ENCODE assay signal across 15 cellular contexts in the genomic region with DNA sequence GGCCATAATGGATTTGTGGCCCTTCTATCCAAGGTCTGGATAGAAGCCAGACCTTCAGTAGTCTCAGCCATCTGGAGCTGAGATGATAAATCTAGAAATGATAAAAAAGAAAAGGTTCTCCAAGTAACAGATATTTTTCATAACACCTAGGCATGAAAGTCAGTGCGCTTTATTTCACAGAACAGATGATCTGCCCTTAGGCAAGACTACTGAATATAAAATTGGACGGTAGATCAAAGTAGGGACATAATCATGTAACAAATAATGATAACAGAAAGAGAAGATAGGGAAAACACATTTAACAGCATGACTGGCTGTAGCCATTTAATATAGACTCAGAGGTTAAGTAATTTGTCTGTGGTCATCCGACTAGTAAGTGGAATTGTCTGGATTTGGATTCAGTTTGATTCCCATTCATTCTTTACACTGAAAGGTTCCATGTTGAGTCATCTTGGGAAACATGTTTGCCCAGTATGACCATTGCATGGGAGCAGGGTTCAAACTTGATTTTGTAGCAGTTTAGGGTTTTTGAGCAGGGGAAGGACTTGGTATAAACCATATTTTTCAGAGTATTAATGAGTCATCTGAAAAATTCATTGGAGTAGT. TPM values are rescaled to one million over a fixed set of nuclear protein-coding genes. Genes with fewer than 3 reads are reported as not detected.
DNase-seq lines count a peak whose midpoint lies in the region; ATAC-seq and TF ChIP-seq lines count a peak whose summit lies in the region.
"Had no signal": no experiment of that assay in that cellular context is flagged by ENCODE, and none has a peak within 500 bp of the region (broad histone marks: within the 10 kb centered on the region; RNA-seq: fewer than 3 reads in every experiment).

No MANE protein-coding gene starts in this region.

- H3K27me3 ChIP-seq in mammary epithelial cell (ENCODE audit: insufficient read depth, low read length) (no peaks in the 10 kb centered on the region), breast epithelium (no peaks in the 10 kb centered on the region)

- H3K27ac ChIP-seq in mammary epithelial cell (ENCODE audit: insufficient read depth, low read depth, low read length), result no peak overlapping the region
- no peak overlapping the region for H3K27ac ChIP-seq in breast epithelium
- H3K27ac ChIP-seq in RWPE1, result no peak overlapping the region
- H3K27ac ChIP-seq: KMS-11 had no signal

- DNase-seq in mammary epithelial cell, result peak; percentile 34
- DNase-seq in breast epithelium (ENCODE audit: low spot score in 2 of 2), result no peak
- peak; percentile 26 for DNase-seq in RWPE1 (ENCODE audit: low spot score)
- DNase-seq in fibroblast of mammary gland (ENCODE audit: low read depth), result peak; percentile 22
- DNase-seq in NCI-H526 treated with DMSO at 0.1 percent for 48 hours (lab: John Stamatoyannopoulos, UW), result no peak
- DNase-seq in occipital lobe (lab: John Stamatoyannopoulos, UW), result no peak
- DNase-seq: Caco-2; CD4-positive, alpha-beta T cell; DMS53; HCEC 1CT; NCI-H1417 treated with DMSO at 0.1 percent for 48 hours; NCI-H187 treated with DMSO at 0.1 percent for 48 hours; SHP77 treated with DMSO at 0.1 percent for 48 hours had no signal

- in situ Hi-C loops in mammary epithelial cell (cut with MboI; ENCODE audit: low sequenced_read_pairs in 2 of 2), result no loop called here

- no peak overlapping the region for H3K9ac ChIP-seq in mammary epithelial cell (ENCODE audit: insufficient read depth, low read length)
- H3K9ac ChIP-seq: KMS-11 had no signal

- no peak for TF ChIP-seq POLR2A in breast epithelium (IDR thresholded peaks at IDR 0.05)

- no peak overlapping the region for H3K4me2 ChIP-seq in mammary epithelial cell (ENCODE audit: insufficient read depth, low read depth, low read length)
- H3K4me2 ChIP-seq: KMS-11 had no signal

- H3K36me3 ChIP-seq in mammary epithelial cell (ENCODE audit: insufficient read depth, low read length) (no peaks in the 10 kb centered on the region), breast epithelium (no peaks in the 10 kb centered on the region)

- POLR2A ChIA-PET in RWPE1 (lab: Yijun Ruan, JAX; ENCODE audit: low non-redundant PET), result no interaction called here

- 64% methylated on average over 3 of the region's 3 CpGs for WGBS in mammary epithelial cell (ENCODE audit: low coverage, missing lambda C conversion rate)

- peaks cover 8% of the 10 kb centered on the region for H3K4me1 ChIP-seq in mammary epithelial cell (ENCODE audit: insufficient read depth, low read length)
- H3K4me1 ChIP-seq in breast epithelium, result no peaks in the 10 kb centered on the region
- H3K4me1 ChIP-seq: Caco-2 had no signal

- H3K79me2 ChIP-seq in mammary epithelial cell (ENCODE audit: insufficient read depth, low read length), result no peaks in the 10 kb centered on the region

- CTCF ChIA-PET in mammary epithelial cell (lab: Charles Lee; ENCODE audit: low non-redundant PET), result no interaction called here
- CTCF ChIA-PET in RWPE1 (lab: Yijun Ruan, JAX), result interaction anchor here (0.6 kb wide), 1 partner anchor 24 kb away, joined by 3 read pairs; no protein-coding TSS in a partner anchor

- no peaks in the 10 kb centered on the region for H3K9me3 ChIP-seq in mammary epithelial cell (replicated peaks; ENCODE audit: insufficient read depth, low read length)
- H3K9me3 ChIP-seq in breast epithelium, result no peaks in the 10 kb centered on the region
- H3K9me3 ChIP-seq: Caco-2 had no signal

- H2AFZ ChIP-seq in mammary epithelial cell (ENCODE audit: low read depth, low read length), result no peak overlapping the region

- H4K20me1 ChIP-seq in mammary epithelial cell (ENCODE audit: insufficient read depth, low read length), result no peaks in the 10 kb centered on the region

- no TSS peak for BruUV-seq in mammary epithelial cell (replicated peaks; lab: Mats Ljungman, UMichigan)

- no peak overlapping the region for H3K4me3 ChIP-seq in mammary epithelial cell (replicated peaks in 1 of 3; ENCODE audit: insufficient read depth in 1 of 3, low read depth in 2 of 3, low read length in 3 of 3)
- H3K4me3 ChIP-seq in breast epithelium, result no peak overlapping the region
- H3K4me3 ChIP-seq in fibroblast of mammary gland (ENCODE audit: control insufficient read depth, low read depth, low read length), result no peak overlapping the region

- intact Hi-C loops in mammary epithelial cell (cut with micrococcal nuclease) (no loop called here), breast epithelium (cut with DNase I; ENCODE audit: low total_unique reads) (no loop called here)

- no peak for ATAC-seq in GM21381 (IDR thresholded peaks at IDR 0.05; ENCODE audit: unreplicated experiment)

- dilution Hi-C loops in mammary epithelial cell (cut with HindIII; ENCODE audit: low sequenced_read_pairs), result no loop called here

- no peak for TF ChIP-seq CTCF in mammary epithelial cell (conservative IDR thresholded peaks at IDR 0.05 in 1 of 2, IDR thresholded peaks at IDR 0.05 in 1 of 2; ENCODE audit: extremely low read depth in 1 of 2, insufficient read depth in 1 of 2, low read depth in 1 of 2, low read length in 2 of 2)
- no peak for TF ChIP-seq CTCF in breast epithelium (IDR thresholded peaks at IDR 0.05)
- TF ChIP-seq CTCF in RWPE1 (conservative IDR thresholded peaks at IDR 0.05; ENCODE audit: low read depth), result no peak
- no peak for TF ChIP-seq CTCF in fibroblast of mammary gland (conservative IDR thresholded peaks at IDR 0.05; ENCODE audit: control insufficient read depth, insufficient read depth, low read depth, low read length)

RNA-seq across cellular contexts. Expression of gene CAVIN4, which starts 4.1 kb away (rescaled TPM):
- total RNA-seq in mammary epithelial cell, result under 1 TPM; 0.33 to 0.66 TPM
- 0.10 TPM for polyA plus RNA-seq in mammary epithelial cell
- not detected for polyA minus RNA-seq in mammary epithelial cell
- total RNA-seq in breast epithelium, result under 1 TPM; 0.16 to 0.33 (median 0.29) TPM
- 12.9 TPM for total RNA-seq in occipital lobe

Comparison
In these comparisons a context has a peak if more than half of its experiments do, and no peak if none do; other contexts are left out.
1. DNase-seq: peak in mammary epithelial cell (single experiment), RWPE1 (single experiment) and fibroblast of mammary gland (single experiment); none in breast epithelium (0 of 2), NCI-H526 treated with DMSO at 0.1 percent for 48 hours (single experiment) and occipital lobe (single experiment).